In genomic region chr3:50605901-50606326, GRCh38 we compare ENCODE assay signal across 12 cellular contexts. TPM values are rescaled to one million over a fixed set of nuclear protein-coding genes. Genes with fewer than 3 reads are reported as not detected.
A peak's percentile ranks its signal among the peaks of the same experiment; 100 is the strongest.
DNase-seq lines count a peak whose midpoint lies in the region; ATAC-seq and TF ChIP-seq lines count a peak whose summit lies in the region.
"Had no signal": no experiment of that assay in that cellular context is flagged by ENCODE, and none has a peak within 500 bp of the region (broad histone marks: within the 10 kb centered on the region; RNA-seq: fewer than 3 reads in every experiment).

No MANE protein-coding gene starts in this region.

- peaks cover 52% of the 10 kb centered on the region for H3K4me1 Mint-ChIP-seq in activated T-helper 2 cell treated with anti-CD3 and anti-CD28 coated beads, Interferon-gamma antibody, Interleukin-2, Interleukin-4, amounts not matched to agents 10 μg/mL and 5 μg/mL and 100 μg/mL, durations not matched to agents 14 hours and 24 hours and 36 hours (ENCODE audit: low read depth)

- H3K9me3 ChIP-seq in vagina, result no peaks in the 10 kb centered on the region
- H3K9me3 ChIP-seq: ovary had no signal

- H3K36me3 Mint-ChIP-seq in activated T-helper 2 cell treated with anti-CD3 and anti-CD28 coated beads, Interferon-gamma antibody, Interleukin-2, Interleukin-4, amounts not matched to agents 10 μg/mL and 5 μg/mL and 100 μg/mL, durations not matched to agents 14 hours and 24 hours and 36 hours (ENCODE audit: low read depth), result peaks cover 92% of the 10 kb centered on the region

- peak overlapping the region; percentile 98 for H3K27ac ChIP-seq in vagina
- H3K27ac ChIP-seq: hepatocyte had no signal

- DNase-seq in left ventricle myocardium superior (peak; percentile 35), Right ventricle myocardium superior (no peak), mucosa of gallbladder (ENCODE audit: low spot score) (peak; percentile 39), vagina (ENCODE audit: extremely low spot score in 2 of 2) (no peak)
- DNase-seq in activated T-helper 2 cell treated with anti-CD3 and anti-CD28 coated beads, Interferon-gamma antibody, Interleukin-2, Interleukin-4, amounts not matched to agents 10 μg/mL and 5 μg/mL and 100 μg/mL, durations not matched to agents 14 hours and 24 hours and 36 hours (ENCODE audit: low spot score), result no peak
- DNase-seq: IMR-90, NCI-H510A had no signal

- no peak for ATAC-seq in left ventricle myocardium superior
- ATAC-seq in Right ventricle myocardium superior (ENCODE audit: poor library complexity), result no peak
- no peak for ATAC-seq in GM21447 (IDR thresholded peaks at IDR 0.05; ENCODE audit: unreplicated experiment)
- no peak for ATAC-seq in GM19397 (IDR thresholded peaks at IDR 0.05; ENCODE audit: unreplicated experiment)
- ATAC-seq in GM21529 (IDR thresholded peaks at IDR 0.05; ENCODE audit: unreplicated experiment), result no peak

- no peaks in the 10 kb centered on the region for H3K27me3 Mint-ChIP-seq in activated T-helper 2 cell treated with anti-CD3 and anti-CD28 coated beads, Interferon-gamma antibody, Interleukin-2, Interleukin-4, amounts not matched to agents 10 μg/mL and 5 μg/mL and 100 μg/mL, durations not matched to agents 14 hours and 24 hours and 36 hours (ENCODE audit: low read depth)

- no peak for TF ChIP-seq POLR2A in vagina (IDR thresholded peaks at IDR 0.05)

- no peak overlapping the region for H3K4me3 ChIP-seq in vagina
- H3K4me3 ChIP-seq: hepatocyte, ovary had no signal

- TF ChIP-seq CTCF in vagina (IDR thresholded peaks at IDR 0.05), result no peak

- no peaks in the 10 kb centered on the region for H3K27me3 ChIP-seq in vagina
- H3K27me3 ChIP-seq: hepatocyte, ovary had no signal

- H3K9me3 Mint-ChIP-seq in activated T-helper 2 cell treated with anti-CD3 and anti-CD28 coated beads, Interferon-gamma antibody, Interleukin-2, Interleukin-4, amounts not matched to agents 10 μg/mL and 5 μg/mL and 100 μg/mL, durations not matched to agents 14 hours and 24 hours and 36 hours, result no peaks in the 10 kb centered on the region

- peaks cover 100% of the 10 kb centered on the region for H3K4me1 ChIP-seq in vagina

- peaks cover 0 to 10% of the 10 kb centered on the region in 2 donors for H3K36me3 ChIP-seq in vagina
- H3K36me3 ChIP-seq: ovary had no signal

- H3K4me3 Mint-ChIP-seq in activated T-helper 2 cell treated with anti-CD3 and anti-CD28 coated beads, Interferon-gamma antibody, Interleukin-2, Interleukin-4, amounts not matched to agents 10 μg/mL and 5 μg/mL and 100 μg/mL, durations not matched to agents 14 hours and 24 hours and 36 hours (ENCODE audit: low read depth), result peak overlapping the region; percentile 95

- peak overlapping the region; percentile 100 for H3K27ac Mint-ChIP-seq in activated T-helper 2 cell treated with anti-CD3 and anti-CD28 coated beads, Interferon-gamma antibody, Interleukin-2, Interleukin-4, amounts not matched to agents 10 μg/mL and 5 μg/mL and 100 μg/mL, durations not matched to agents 14 hours and 24 hours and 36 hours

- intact Hi-C loops in left ventricle myocardium superior (cut with micrococcal nuclease) (no loop called here), Right ventricle myocardium superior (cut with DNase I) (no loop called here), vagina (cut with DNase I) (no loop called here)
- intact Hi-C loops in activated T-helper 2 cell treated with anti-CD3 and anti-CD28 coated beads, Interferon-gamma antibody, Interleukin-2, Interleukin-4, amounts not matched to agents 10 μg/mL and 5 μg/mL and 100 μg/mL, durations not matched to agents 14 hours and 24 hours and 36 hours (cut with micrococcal nuclease), result no loop called here

RNA-seq across cellular contexts. Expression of gene CISH, which starts 5.7 kb away (rescaled TPM):
- total RNA-seq in left ventricle myocardium superior, result 10.2 TPM
- 8.0 TPM for total RNA-seq in Right ventricle myocardium superior
- 351 and 355 TPM in 2 replicates for total RNA-seq in activated T-helper 2 cell treated with anti-CD3 and anti-CD28 coated beads, Interferon-gamma antibody, Interleukin-2, Interleukin-4, amounts not matched to agents 10 μg/mL and 5 μg/mL and 100 μg/mL, durations not matched to agents 14 hours and 24 hours and 36 hours
- total RNA-seq in mucosa of gallbladder, result 6.2 TPM
- 21.9 TPM for total RNA-seq in vagina

RNA-seq across cellular contexts. Expression of gene MAPKAPK3, which starts 11.0 kb away (rescaled TPM):
- 473 TPM for total RNA-seq in left ventricle myocardium superior
- total RNA-seq in Right ventricle myocardium superior, result 430 TPM
- total RNA-seq in activated T-helper 2 cell treated with anti-CD3 and anti-CD28 coated beads, Interferon-gamma antibody, Interleukin-2, Interleukin-4, amounts not matched to agents 10 μg/mL and 5 μg/mL and 100 μg/mL, durations not matched to agents 14 hours and 24 hours and 36 hours, result 178 and 190 TPM in 2 replicates
- 27.4 TPM for total RNA-seq in mucosa of gallbladder
- total RNA-seq in vagina, result 38.1 TPM

RNA-seq across cellular contexts. Expression of gene HEMK1, which starts 36.6 kb away (rescaled TPM):
- total RNA-seq in left ventricle myocardium superior, result 15.3 TPM
- total RNA-seq in Right ventricle myocardium superior, result 19.5 TPM
- 61.7 and 68.7 TPM in 2 replicates for total RNA-seq in activated T-helper 2 cell treated with anti-CD3 and anti-CD28 coated beads, Interferon-gamma antibody, Interleukin-2, Interleukin-4, amounts not matched to agents 10 μg/mL and 5 μg/mL and 100 μg/mL, durations not matched to agents 14 hours and 24 hours and 36 hours
- 29.3 TPM for total RNA-seq in mucosa of gallbladder
- total RNA-seq in vagina, result 3.4 TPM

RNA-seq across cellular contexts. Expression of gene C3orf18, which starts 38.4 kb away (rescaled TPM):
- total RNA-seq in left ventricle myocardium superior, result 51.0 TPM
- 53.1 TPM for total RNA-seq in Right ventricle myocardium superior
- total RNA-seq in activated T-helper 2 cell treated with anti-CD3 and anti-CD28 coated beads, Interferon-gamma antibody, Interleukin-2, Interleukin-4, amounts not matched to agents 10 μg/mL and 5 μg/mL and 100 μg/mL, durations not matched to agents 14 hours and 24 hours and 36 hours, result 35.2 and 37.2 TPM in 2 replicates
- 12.3 TPM for total RNA-seq in mucosa of gallbladder
- total RNA-seq in vagina, result 10.8 TPM

Comparison
In these comparisons a context has a peak if more than half of its experiments do, and no peak if none do; other contexts are left out.
1. DNase-seq: peak in left ventricle myocardium superior (single experiment) and mucosa of gallbladder (single experiment); none in Right ventricle myocardium superior (single experiment), activated T-helper 2 cell treated with anti-CD3 and anti-CD28 coated beads, Interferon-gamma antibody, Interleukin-2, Interleukin-4, amounts not matched to agents 10 μg/mL and 5 μg/mL and 100 μg/mL, durations not matched to agents 14 hours and 24 hours and 36 hours (single experiment) and vagina (0 of 2).
2. RNA of gene CISH, which starts 5.7 kb away (total RNA-seq): 351 to 355 TPM in activated T-helper 2 cell treated with anti-CD3 and anti-CD28 coated beads, Interferon-gamma antibody, Interleukin-2, Interleukin-4, amounts not matched to agents 10 μg/mL and 5 μg/mL and 100 μg/mL, durations not matched to agents 14 hours and 24 hours and 36 hours; 21.9 TPM in vagina (single experiment), 10.2 TPM in left ventricle myocardium superior (single experiment), 8.0 TPM in Right ventricle myocardium superior (single experiment) and 6.2 TPM in mucosa of gallbladder (single experiment); every median in the first group is over 10 times any median in the second.